Comparison of ENCODE assay signal across 1 cellular context in genomic region chr6:136751478-136751956, GRCh38.
TF ChIP-seq lines count a peak whose summit lies in the region.

No MANE protein-coding gene starts in this region.

TF ChIP-seq in GM12878, 131 proteins besides CTCF, POLR2A, EP300 and RAD21 (continued from another document and continues in another):
- TF ChIP-seq ATF2 (IDR thresholded peaks at IDR 0.05; ENCODE audit: low read length) (peak; percentile 84), DPF2 (IDR thresholded peaks at IDR 0.05) (peak; percentile 69), SUZ12 (IDR thresholded peaks at IDR 0.05; ENCODE audit: unreplicated experiment) (no peak), CREM (IDR thresholded peaks at IDR 0.05; ENCODE audit: low read depth) (0 out of 2 replicates have a peak, but pooled peaks have one; percentile 22), NFYA (IDR thresholded peaks at IDR 0.05; ENCODE audit: borderline replicate concordance, low read depth, low read length) (no peak), TCF7 (IDR thresholded peaks at IDR 0.05; ENCODE audit: borderline replicate concordance) (no peak), CHD1 (IDR thresholded peaks at IDR 0.05; ENCODE audit: low read depth, low read length) (no peak), NFIC (IDR thresholded peaks at IDR 0.05; ENCODE audit: low read depth, low read length) (peak; percentile 64), CEBPB (IDR thresholded peaks at IDR 0.05; ENCODE audit: borderline replicate concordance in 1 of 2, low read depth in 2 of 2, low read length in 2 of 2) (no peak), RCOR1 (conservative IDR thresholded peaks at IDR 0.05; ENCODE audit: low read depth, low read length) (0 out of 2 replicates have a peak, but pooled peaks have one; percentile 4), JUND (IDR thresholded peaks at IDR 0.05; ENCODE audit: low read depth, low read length) (no peak), SMAD1 (IDR thresholded peaks at IDR 0.05; ENCODE audit: low read depth, partially characterized antibody) (no peak), EED (IDR thresholded peaks at IDR 0.05; ENCODE audit: low read depth) (peak; percentile 39; the same call in 1 of the 2 replicates), NR2C2 (IDR thresholded peaks at IDR 0.05; ENCODE audit: borderline replicate concordance, control insufficient read depth, insufficient read length, low read depth) (no peak), ZNF384 (IDR thresholded peaks at IDR 0.05; ENCODE audit: borderline replicate concordance, low read depth, low read length) (no peak), ZBTB4 (CRISPR knock-in tag; IDR thresholded peaks at IDR 0.05) (no peak), RUNX3 (IDR thresholded peaks at IDR 0.05; ENCODE audit: low read length) (peak; percentile 94), BMI1 (IDR thresholded peaks at IDR 0.05; ENCODE audit: borderline replicate concordance) (no peak; the same call in 1 of the 2 replicates), KDM1A (IDR thresholded peaks at IDR 0.05; ENCODE audit: borderline replicate concordance) (no peak), MXI1 (IDR thresholded peaks at IDR 0.05; ENCODE audit: low read depth, low read length) (no peak; the same call in 1 of the 2 replicates), PKNOX1 (IDR thresholded peaks at IDR 0.05) (peak; percentile 82), MLLT1 (IDR thresholded peaks at IDR 0.05) (peak; percentile 64; the same call in 1 of the 2 replicates), ATF7 (IDR thresholded peaks at IDR 0.05; ENCODE audit: low read depth) (peak; percentile 73), ZBED1 (IDR thresholded peaks at IDR 0.05; ENCODE audit: borderline replicate concordance) (peak; percentile 23; the same call in 1 of the 2 replicates), IKZF2 (IDR thresholded peaks at IDR 0.05) (peak; percentile 71 to 77; a peak in 3 of 4 replicates), BHLHE40 (IDR thresholded peaks at IDR 0.05; ENCODE audit: borderline replicate concordance in 1 of 2, low read depth in 2 of 2, low read length in 1 of 2) (peak in 1 of 2 experiments; percentile 35; a peak in 1 of 4 replicates), CBX5 (IDR thresholded peaks at IDR 0.05; ENCODE audit: low read depth) (no peak), STAT1 (conservative IDR thresholded peaks at IDR 0.05) (no peak), MYB (IDR thresholded peaks at IDR 0.05; ENCODE audit: borderline replicate concordance, low read depth, low read length) (no peak), POU2F2 (IDR thresholded peaks at IDR 0.05; ENCODE audit: borderline replicate concordance, low read depth, low read length) (peak; percentile 61; the same call in 1 of the 3 replicates), TCF12 (IDR thresholded peaks at IDR 0.05; ENCODE audit: low read depth, low read length) (0 out of 2 replicates have a peak, but pooled peaks have one; percentile 25), CHD2 (IDR thresholded peaks at IDR 0.05; ENCODE audit: borderline replicate concordance, low read depth, low read length) (no peak), IRF3 (IDR thresholded peaks at IDR 0.05) (no peak), HSF1 (IDR thresholded peaks at IDR 0.05; ENCODE audit: low read depth, low read length) (no peak), KLF5 (IDR thresholded peaks at IDR 0.05; ENCODE audit: partially characterized antibody) (no peak), KAT2A (conservative IDR thresholded peaks at IDR 0.05; ENCODE audit: control insufficient read depth, low read depth, low read length) (no peak)
- TF ChIP-seq, protein P1, sequence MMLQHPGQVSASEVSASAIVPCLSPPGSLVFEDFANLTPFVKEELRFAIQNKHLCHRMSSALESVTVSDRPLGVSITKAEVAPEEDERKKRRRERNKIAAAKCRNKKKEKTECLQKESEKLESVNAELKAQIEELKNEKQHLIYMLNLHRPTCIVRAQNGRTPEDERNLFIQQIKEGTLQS (IDR thresholded peaks at IDR 0.05; ENCODE audit: borderline replicate concordance, extremely low read depth, low read depth, low read length), result no peak
- TF ChIP-seq, protein P2, sequence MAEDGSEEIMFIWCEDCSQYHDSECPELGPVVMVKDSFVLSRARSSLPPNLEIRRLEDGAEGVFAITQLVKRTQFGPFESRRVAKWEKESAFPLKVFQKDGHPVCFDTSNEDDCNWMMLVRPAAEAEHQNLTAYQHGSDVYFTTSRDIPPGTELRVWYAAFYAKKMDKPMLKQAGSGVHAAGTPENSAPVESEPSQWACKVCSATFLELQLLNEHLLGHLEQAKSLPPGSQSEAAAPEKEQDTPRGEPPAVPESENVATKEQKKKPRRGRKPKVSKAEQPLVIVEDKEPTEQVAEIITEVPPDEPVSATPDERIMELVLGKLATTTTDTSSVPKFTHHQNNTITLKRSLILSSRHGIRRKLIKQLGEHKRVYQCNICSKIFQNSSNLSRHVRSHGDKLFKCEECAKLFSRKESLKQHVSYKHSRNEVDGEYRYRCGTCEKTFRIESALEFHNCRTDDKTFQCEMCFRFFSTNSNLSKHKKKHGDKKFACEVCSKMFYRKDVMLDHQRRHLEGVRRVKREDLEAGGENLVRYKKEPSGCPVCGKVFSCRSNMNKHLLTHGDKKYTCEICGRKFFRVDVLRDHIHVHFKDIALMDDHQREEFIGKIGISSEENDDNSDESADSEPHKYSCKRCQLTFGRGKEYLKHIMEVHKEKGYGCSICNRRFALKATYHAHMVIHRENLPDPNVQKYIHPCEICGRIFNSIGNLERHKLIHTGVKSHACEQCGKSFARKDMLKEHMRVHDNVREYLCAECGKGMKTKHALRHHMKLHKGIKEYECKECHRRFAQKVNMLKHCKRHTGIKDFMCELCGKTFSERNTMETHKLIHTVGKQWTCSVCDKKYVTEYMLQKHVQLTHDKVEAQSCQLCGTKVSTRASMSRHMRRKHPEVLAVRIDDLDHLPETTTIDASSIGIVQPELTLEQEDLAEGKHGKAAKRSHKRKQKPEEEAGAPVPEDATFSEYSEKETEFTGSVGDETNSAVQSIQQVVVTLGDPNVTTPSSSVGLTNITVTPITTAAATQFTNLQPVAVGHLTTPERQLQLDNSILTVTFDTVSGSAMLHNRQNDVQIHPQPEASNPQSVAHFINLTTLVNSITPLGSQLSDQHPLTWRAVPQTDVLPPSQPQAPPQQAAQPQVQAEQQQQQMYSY (CRISPR knock-in tag; IDR thresholded peaks at IDR 0.05), result no peak
- TF ChIP-seq, protein P3, sequence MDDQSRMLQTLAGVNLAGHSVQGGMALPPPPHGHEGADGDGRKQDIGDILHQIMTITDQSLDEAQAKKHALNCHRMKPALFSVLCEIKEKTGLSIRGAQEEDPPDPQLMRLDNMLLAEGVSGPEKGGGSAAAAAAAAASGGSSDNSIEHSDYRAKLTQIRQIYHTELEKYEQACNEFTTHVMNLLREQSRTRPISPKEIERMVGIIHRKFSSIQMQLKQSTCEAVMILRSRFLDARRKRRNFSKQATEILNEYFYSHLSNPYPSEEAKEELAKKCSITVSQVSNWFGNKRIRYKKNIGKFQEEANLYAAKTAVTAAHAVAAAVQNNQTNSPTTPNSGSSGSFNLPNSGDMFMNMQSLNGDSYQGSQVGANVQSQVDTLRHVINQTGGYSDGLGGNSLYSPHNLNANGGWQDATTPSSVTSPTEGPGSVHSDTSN (IDR thresholded peaks at IDR 0.05; ENCODE audit: insufficient replicate concordance, low read depth, low read length), result peak; percentile 59
